8 cellular contexts compared by ENCODE assay signal in genomic region chr19:18701250-18701608, GRCh38.
A peak's percentile ranks its signal among the peaks of the same experiment; 100 is the strongest.
DNase-seq lines count a peak whose midpoint lies in the region; ATAC-seq lines count a peak whose summit lies in the region.

No MANE protein-coding gene starts in this region.

- no peaks in the 10 kb centered on the region for H3K9me3 ChIP-seq in mucosa of rectum (ENCODE audit: control insufficient read depth in 2 of 2, low read length in 2 of 2)

- peak overlapping the region in 1 of 2 donors; percentile 78 for H3K27ac ChIP-seq in mucosa of rectum (ENCODE audit: low read depth in 2 of 2, low read length in 2 of 2)

- H3K9me3 Mint-ChIP-seq in activated naive CD8-positive, alpha-beta T cell (ENCODE audit: low read depth) = no peaks in the 10 kb centered on the region

- H3K4me3 Mint-ChIP-seq in activated naive CD8-positive, alpha-beta T cell = peak overlapping the region; percentile 78

- H3K36me3 ChIP-seq in mucosa of rectum (ENCODE audit: control insufficient read depth in 2 of 2, insufficient read depth in 2 of 2, low read length in 2 of 2) = no peaks in the 10 kb centered on the region

- H3K9ac ChIP-seq in mucosa of rectum (ENCODE audit: low read depth in 1 of 2, low read length in 2 of 2) = no peak overlapping the region

- DNase-seq in superior temporal gyrus (ENCODE audit: extremely low spot score) (no peak), NOMO-1 treated with DMSO at 0.1 percent for 48 hours (lab: John Stamatoyannopoulos, UW; ENCODE audit: unreplicated experiment) (no peak), HuH-7 (ENCODE audit: low spot score) (no peak)
- no peak for DNase-seq in effector CD4-positive, alpha-beta T cell

- peak overlapping the region; percentile 54 to 76 for H3K4me3 ChIP-seq in mucosa of rectum (ENCODE audit: low read length in 2 of 2)

- ATAC-seq in GM18502 (IDR thresholded peaks at IDR 0.05; ENCODE audit: poor library complexity, unreplicated experiment) (peak; percentile 19), HG02870 (IDR thresholded peaks at IDR 0.05; ENCODE audit: unreplicated experiment) (peak; percentile 13)

- H3K4me1 Mint-ChIP-seq in activated naive CD8-positive, alpha-beta T cell (ENCODE audit: low read depth) = peaks cover 41% of the 10 kb centered on the region

- H3K27me3 ChIP-seq in mucosa of rectum (ENCODE audit: control insufficient read depth in 2 of 2, insufficient read depth in 2 of 2, low read length in 2 of 2) = no peaks in the 10 kb centered on the region

- no peaks in the 10 kb centered on the region for H3K27me3 Mint-ChIP-seq in activated naive CD8-positive, alpha-beta T cell

- H3K36me3 Mint-ChIP-seq in activated naive CD8-positive, alpha-beta T cell = no peaks in the 10 kb centered on the region

- H3K27ac Mint-ChIP-seq in activated naive CD8-positive, alpha-beta T cell = peak overlapping the region; percentile 38

- peaks cover 12 to 23% of the 10 kb centered on the region in 2 donors for H3K4me1 ChIP-seq in mucosa of rectum (ENCODE audit: control insufficient read depth in 2 of 2, insufficient read depth in 2 of 2, low read length in 2 of 2)
